Comparison of ENCODE assay signal across 1 cellular context in genomic region chr2:106158131-106158530, GRCh38.
TF ChIP-seq lines count a peak whose summit lies in the region.

No MANE protein-coding gene starts in this region.

TF ChIP-seq in SK-N-SH treated with all-trans-retinoic acid at 6 μM for 48 hours, 23 proteins besides CTCF, POLR2A, EP300 and RAD21 (continued from another document):
- no peak for TF ChIP-seq TSHZ2 (CRISPR knock-in tag; IDR thresholded peaks at IDR 0.05)
